ENCODE assay signal across 10 cellular contexts in the genomic region with DNA sequence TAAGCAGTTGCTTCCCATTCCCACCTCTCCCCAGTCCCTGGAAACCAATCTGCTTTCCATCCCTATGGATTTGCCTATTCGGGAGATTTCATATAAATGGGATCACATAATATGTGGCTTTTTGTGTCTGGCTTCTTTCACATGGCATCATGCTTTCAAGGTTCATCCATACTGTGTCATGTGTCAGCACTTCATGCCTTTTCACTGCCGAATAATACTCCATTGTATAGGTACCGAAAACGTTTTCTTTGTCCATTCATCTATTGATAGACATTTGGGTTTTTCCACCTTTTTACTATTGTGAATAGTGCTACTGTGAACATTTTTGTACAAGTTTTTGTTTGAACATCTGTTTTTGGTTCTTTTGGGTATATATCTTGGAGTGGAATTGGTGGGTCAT. TPM values are rescaled to one million over a fixed set of nuclear protein-coding genes. Genes with fewer than 3 reads are reported as not detected.
"Had no signal": no experiment of that assay in that cellular context is flagged by ENCODE, and none has a peak within 500 bp of the region (broad histone marks: within the 10 kb centered on the region; RNA-seq: fewer than 3 reads in every experiment).

No MANE protein-coding gene starts in this region.

- H3K9me3 Mint-ChIP-seq: GM23338 had no signal

- H3K27ac ChIP-seq: KMS-11 had no signal

- H3K4me2 ChIP-seq: GM23338, KMS-11 had no signal

- H3K27ac Mint-ChIP-seq: GM23338 had no signal

- ATAC-seq: GM23338, HCT116 had no signal

- H3K9me3 ChIP-seq: HAP-1 had no signal

- H3K9ac ChIP-seq: KMS-11 had no signal

- H3K36me3 ChIP-seq: HAP-1 had no signal

- H3K4me3 Mint-ChIP-seq: GM23338 had no signal

- H3K4me3 ChIP-seq: GM23338, HAP-1 had no signal

- H2AFZ ChIP-seq: GM23338 had no signal

- DNase-seq: H7, IMR-90, KBM-7 had no signal

- FAIRE-seq: H1, HTR-8/SVneo had no signal

RNA-seq across cellular contexts. Expression of gene RBM20, which starts 12.5 kb away (rescaled TPM):
- total RNA-seq: HT-29 had no signal
